ENCODE assay signal across 15 cellular contexts in genomic region chr19:1936430-1936829, GRCh38. TPM values are rescaled to one million over a fixed set of nuclear protein-coding genes. Genes with fewer than 3 reads are reported as not detected.
DNase-seq lines count a peak whose midpoint lies in the region; ATAC-seq and TF ChIP-seq lines count a peak whose summit lies in the region.
"Had no signal": no experiment of that assay in that cellular context is flagged by ENCODE, and none has a peak within 500 bp of the region (broad histone marks: within the 10 kb centered on the region; RNA-seq: fewer than 3 reads in every experiment).

No MANE protein-coding gene starts in this region.

- H3K27ac Mint-ChIP-seq in CD4-positive, CD25-positive, alpha-beta regulatory T cell, result peak overlapping the region; percentile 34 to 96 (median 84)
- H3K27ac Mint-ChIP-seq in WTC11 (peak overlapping the region; percentile 37; the same call in 1 of the 2 replicates), memory B cell (peak overlapping the region; percentile 65)

- DNase-seq in CD4-positive, CD25-positive, alpha-beta regulatory T cell, result no peak
- DNase-seq in WTC11 (ENCODE audit: low spot score), result no peak
- DNase-seq in memory B cell (ENCODE audit: low spot score in 2 of 2), result no peak
- DNase-seq in NCI-H1436 (lab: John Stamatoyannopoulos, UW), result no peak
- DNase-seq in GM10248 (ENCODE audit: extremely low spot score), result no peak
- no peak for DNase-seq in NCI-H2107 (lab: John Stamatoyannopoulos, UW)
- DNase-seq: activated CD4-positive, CD25-positive, alpha-beta regulatory T cell treated with anti-CD3 and anti-CD28 coated beads, Interleukin-2, amount 50 U/mL, for 72 hours; activated CD8-positive, alpha-beta memory T cell treated with anti-CD3 and anti-CD28 coated beads, Interleukin-2, amount 50 U/mL, for 48 hours; NCI-H1930; NCI-H510A treated with DMSO at 0.1 percent for 48 hours; stimulated activated CD4-positive, alpha-beta T cell treated with anti-CD3 and anti-CD28 coated beads, Interleukin-1b, Interleukin-23, amount 100 ng/mL, for 48 hours had no signal

- H3K27me3 ChIP-seq in CD4-positive, CD25-positive, alpha-beta regulatory T cell (ENCODE audit: control insufficient read depth, insufficient read depth, low read length), result no peaks in the 10 kb centered on the region
- H3K27me3 ChIP-seq: right atrium auricular region, suprapubic skin had no signal

- no peak for ATAC-seq in CD4-positive, CD25-positive, alpha-beta regulatory T cell (ENCODE audit: low read depth in 2 of 2)
- ATAC-seq in WTC11 (no peak), memory B cell (ENCODE audit: low read depth) (no peak)
- ATAC-seq: GM12878, Right ventricle myocardium inferior had no signal

- TF ChIP-seq CTCF in WTC11 (IDR thresholded peaks at IDR 0.05) (no peak), GM10248 (IDR thresholded peaks at IDR 0.05; ENCODE audit: control extremely low read depth, extremely low read depth, low read depth, missing control alignments) (no peak)

- H3K36me3 Mint-ChIP-seq in CD4-positive, CD25-positive, alpha-beta regulatory T cell, result no peaks in the 10 kb centered on the region
- peaks cover 7% of the 10 kb centered on the region for H3K36me3 Mint-ChIP-seq in WTC11
- peaks cover 8% of the 10 kb centered on the region for H3K36me3 Mint-ChIP-seq in memory B cell

- peaks cover 0 to 4% (median 1%) of the 10 kb centered on the region in 7 donors for H3K9me3 Mint-ChIP-seq in CD4-positive, CD25-positive, alpha-beta regulatory T cell
- H3K9me3 Mint-ChIP-seq in WTC11 (peaks cover 11% of the 10 kb centered on the region), memory B cell (peaks cover 2% of the 10 kb centered on the region)

- peaks cover 0 to 3% of the 10 kb centered on the region in 2 experiments for H3K9me3 ChIP-seq in CD4-positive, CD25-positive, alpha-beta regulatory T cell (ENCODE audit: control insufficient read depth in 2 of 2, low read length in 2 of 2)
- H3K9me3 ChIP-seq: right atrium auricular region, suprapubic skin had no signal

- no peak overlapping the region for H3K4me3 ChIP-seq in CD4-positive, CD25-positive, alpha-beta regulatory T cell (ENCODE audit: low read depth, low read length)
- H3K4me3 ChIP-seq: GM12878, right atrium auricular region, suprapubic skin had no signal

- no peak overlapping the region for H3K27ac ChIP-seq in CD4-positive, CD25-positive, alpha-beta regulatory T cell (ENCODE audit: insufficient read depth, low read length, poor library complexity, severe bottlenecking)
- H3K27ac ChIP-seq: right atrium auricular region, suprapubic skin had no signal

- CTCF ChIA-PET in WTC11 (lab: Charles Lee) (interaction anchor here (2.1 kb wide), 1 partner anchor 10 kb away, joined by 6 read pairs; no protein-coding TSS in a partner anchor), GM10248 (lab: Yijun Ruan, JAX) (interaction anchor here (1.8 to 2.4 kb wide), 2 partner anchors 8 to 13 kb away, joined by 6 to 14 read pairs; no protein-coding TSS in a partner anchor)

- H3K27me3 Mint-ChIP-seq in CD4-positive, CD25-positive, alpha-beta regulatory T cell, result peaks cover 12% of the 10 kb centered on the region
- peaks cover 18% of the 10 kb centered on the region for H3K27me3 Mint-ChIP-seq in WTC11 (ENCODE audit: low read depth)
- H3K27me3 Mint-ChIP-seq in memory B cell, result no peaks in the 10 kb centered on the region

- peak overlapping the region in 2 of 4 donors; percentile 63 to 73 for H3K4me3 Mint-ChIP-seq in CD4-positive, CD25-positive, alpha-beta regulatory T cell
- H3K4me3 Mint-ChIP-seq in WTC11, result no peak overlapping the region
- H3K4me3 Mint-ChIP-seq in memory B cell, result no peak overlapping the region

- H3K4me1 Mint-ChIP-seq in CD4-positive, CD25-positive, alpha-beta regulatory T cell, result peaks cover 6 to 16% (median 12%) of the 10 kb centered on the region in 4 donors
- H3K4me1 Mint-ChIP-seq in WTC11 (peaks cover 9% of the 10 kb centered on the region), memory B cell (peaks cover 39% of the 10 kb centered on the region)

- H3K36me3 ChIP-seq in CD4-positive, CD25-positive, alpha-beta regulatory T cell (ENCODE audit: control insufficient read depth, insufficient read depth, low read length), result no peaks in the 10 kb centered on the region
- H3K36me3 ChIP-seq: right atrium auricular region, suprapubic skin had no signal

- POLR2A ChIA-PET in WTC11 (lab: Charles Lee), result interaction anchor here (0.6 kb wide), 1 partner anchor 204 kb away, joined by 10 read pairs; no protein-coding TSS in a partner anchor
- POLR2A ChIA-PET in GM10248 (lab: Yijun Ruan, JAX), result no interaction called here

- peaks cover 7% of the 10 kb centered on the region for H3K4me1 ChIP-seq in CD4-positive, CD25-positive, alpha-beta regulatory T cell (ENCODE audit: control insufficient read depth, insufficient read depth, low read length, poor library complexity, severe bottlenecking)

TF ChIP-seq in WTC11, 78 proteins besides CTCF, POLR2A, EP300 and RAD21 (continues in another document):
- TF ChIP-seq ZBTB43 (CRISPR knock-in tag; IDR thresholded peaks at IDR 0.05) (no peak), RELA (CRISPR knock-in tag; IDR thresholded peaks at IDR 0.05; ENCODE audit: borderline replicate concordance) (no peak), AR (CRISPR knock-in tag; IDR thresholded peaks at IDR 0.05) (no peak), RORB (CRISPR knock-in tag; IDR thresholded peaks at IDR 0.05) (no peak), USF2 (CRISPR knock-in tag; IDR thresholded peaks at IDR 0.05) (no peak), STAT6 (CRISPR knock-in tag; conservative IDR thresholded peaks at IDR 0.05; ENCODE audit: low read depth) (no peak)

RNA-seq across cellular contexts. Expression of gene CSNK1G2, which starts 4.5 kb away (rescaled TPM):
- total RNA-seq in CD4-positive, CD25-positive, alpha-beta regulatory T cell, result 101 TPM
- 10 to 100 TPM; 15.3 to 19.9 (median 17.3) TPM for polyA plus RNA-seq in CD4-positive, CD25-positive, alpha-beta regulatory T cell
- total RNA-seq in WTC11 (2021), result 102 to 126 TPM (median 107 TPM) in 3 replicates

RNA-seq across cellular contexts. Expression of gene ADAT3, which starts 31.2 kb away (rescaled TPM):
- 6.9 TPM for total RNA-seq in CD4-positive, CD25-positive, alpha-beta regulatory T cell
- 1 to 10 TPM; 4.4 to 8.8 (median 6.0) TPM for polyA plus RNA-seq in CD4-positive, CD25-positive, alpha-beta regulatory T cell
- 15.0 to 20.3 TPM (median 15.9 TPM) in 3 replicates for total RNA-seq in WTC11 (2021)

RNA-seq across cellular contexts. Expression of gene SCAMP4, which starts 31.2 kb away (rescaled TPM):
- total RNA-seq in CD4-positive, CD25-positive, alpha-beta regulatory T cell, result 20.8 TPM
- 10 to 100 TPM in 2 of 4 donors, 1 to 10 TPM in 2; 8.2 to 20.3 (median 10.0) TPM for polyA plus RNA-seq in CD4-positive, CD25-positive, alpha-beta regulatory T cell
- total RNA-seq in WTC11 (2021), result 81.3 to 86.1 TPM (median 86.1 TPM) in 3 replicates

RNA-seq across cellular contexts. Expression of gene ABHD17A, which starts 51.1 kb away (rescaled TPM):
- total RNA-seq in CD4-positive, CD25-positive, alpha-beta regulatory T cell, result 148 TPM
- 100 to 1,000 TPM; 139 to 202 (median 159) TPM for polyA plus RNA-seq in CD4-positive, CD25-positive, alpha-beta regulatory T cell
- total RNA-seq in WTC11 (2021), result 55.0 to 60.7 TPM (median 57.3 TPM) in 3 replicates
